In genomic region chr6:26362836-26363220, GRCh38 we compare ENCODE assay signal across 1 cellular context.
TF ChIP-seq lines count a peak whose summit lies in the region.

No MANE protein-coding gene starts in this region.

TF ChIP-seq in HCT116, 20 proteins besides CTCF, POLR2A, EP300 and RAD21:
- TF ChIP-seq CBX3 (IDR thresholded peaks at IDR 0.05; ENCODE audit: low read depth) = no peak
TF ChIP-seq in HCT116: peak in this region for 0.
